ENCODE assay signal across 7 cellular contexts in the genomic region with DNA sequence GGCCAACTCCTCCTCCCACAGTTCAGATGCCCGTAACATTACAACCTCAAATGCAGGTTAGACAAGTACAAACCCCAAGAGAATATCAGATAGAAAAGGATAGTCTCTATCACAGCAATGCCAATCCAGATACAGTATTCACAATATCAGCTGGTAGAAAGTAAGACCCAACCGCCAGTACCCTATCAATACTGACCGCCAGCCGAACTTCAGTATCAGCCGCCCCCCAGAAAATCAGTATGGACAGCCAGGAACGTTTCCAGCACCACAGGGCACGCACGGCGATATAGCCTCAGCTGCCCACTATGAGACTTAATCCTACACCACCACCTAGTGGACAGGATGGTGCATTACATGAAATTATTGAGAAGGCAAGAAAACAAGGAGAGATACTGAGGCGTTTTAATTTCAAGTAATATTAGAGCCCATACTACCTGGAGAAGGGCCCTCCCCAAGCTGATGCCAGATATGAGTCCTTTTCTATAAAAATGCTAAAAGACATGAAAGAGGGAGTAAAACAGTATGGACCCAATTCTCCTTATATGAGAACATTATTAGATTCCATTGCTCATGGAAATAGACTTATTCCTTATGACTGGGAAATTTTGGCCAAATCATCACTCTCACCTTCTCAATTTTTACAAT. TPM values are rescaled to one million over a fixed set of nuclear protein-coding genes. Genes with fewer than 3 reads are reported as not detected.
DNase-seq lines count a peak whose midpoint lies in the region; ATAC-seq and TF ChIP-seq lines count a peak whose summit lies in the region.

No MANE protein-coding gene starts in this region.

- H3K27me3 Mint-ChIP-seq in activated naive CD4-positive, alpha-beta T cell treated with anti-CD3 and anti-CD28 coated beads, Interleukin-2, amount 10 ng/mL, durations not matched to agents 7 days and 5 days = peaks cover 23% of the 10 kb centered on the region

- H3K4me3 ChIP-seq in GM12865 (ENCODE audit: low read depth, low read length) = no peak overlapping the region

- ATAC-seq in HG03571 (IDR thresholded peaks at IDR 0.05; ENCODE audit: unreplicated experiment) = no peak

- DNase-seq in GM12865 (ENCODE audit: low read depth) = peak; percentile 81
- peak; percentile 77 for DNase-seq in NCI-H1105 (lab: John Stamatoyannopoulos, UW)
- peak; percentile 88 for DNase-seq in SK-N-DZ (ENCODE audit: low spot score)
- peak; percentile 66 for DNase-seq in activated naive CD4-positive, alpha-beta T cell treated with anti-CD3 and anti-CD28 coated beads, Interleukin-2, amount 10 ng/mL, durations not matched to agents 7 days and 5 days
- peak; percentile 48 for DNase-seq in glomerular endothelial cell (ENCODE audit: extremely low read depth, low read depth, low spot score)
- DNase-seq in posterior cingulate gyrus = peak in 8 of 10 donors; percentile 28 to 91 (median 49)

- H3K4me1 Mint-ChIP-seq in activated naive CD4-positive, alpha-beta T cell treated with anti-CD3 and anti-CD28 coated beads, Interleukin-2, amount 10 ng/mL, durations not matched to agents 7 days and 5 days = peaks cover 8% of the 10 kb centered on the region

- no peak overlapping the region for H3K27ac Mint-ChIP-seq in activated naive CD4-positive, alpha-beta T cell treated with anti-CD3 and anti-CD28 coated beads, Interleukin-2, amount 10 ng/mL, durations not matched to agents 7 days and 5 days

- CTCF ChIA-PET in activated naive CD4-positive, alpha-beta T cell treated with anti-CD3 and anti-CD28 coated beads, Interleukin-2, amount 10 ng/mL, durations not matched to agents 7 days and 5 days (lab: Charles Lee) = interaction anchor here (0.7 to 2.5 kb wide), 15 partner anchors 9 to 302 kb away, joined by 3 to 15 read pairs (median 4); partner anchors contain the start of gene EIF2S2

- H3K36me3 Mint-ChIP-seq in activated naive CD4-positive, alpha-beta T cell treated with anti-CD3 and anti-CD28 coated beads, Interleukin-2, amount 10 ng/mL, durations not matched to agents 7 days and 5 days = no peaks in the 10 kb centered on the region

- intact Hi-C loops in posterior cingulate gyrus (cut with DNase I) = loop anchor here (1.0 to 5.0 kb wide), 2 partner anchors 197 to 267 kb away; no protein-coding TSS in a partner anchor

- H3K9me3 Mint-ChIP-seq in activated naive CD4-positive, alpha-beta T cell treated with anti-CD3 and anti-CD28 coated beads, Interleukin-2, amount 10 ng/mL, durations not matched to agents 7 days and 5 days = no peaks in the 10 kb centered on the region

- peak; percentile 74 for TF ChIP-seq CTCF in GM12865 (IDR thresholded peaks at IDR 0.05; ENCODE audit: insufficient read depth, low read depth, low read length, missing control alignments)

- H3K4me3 Mint-ChIP-seq in activated naive CD4-positive, alpha-beta T cell treated with anti-CD3 and anti-CD28 coated beads, Interleukin-2, amount 10 ng/mL, durations not matched to agents 7 days and 5 days = no peak overlapping the region

RNA-seq across cellular contexts. Expression of gene EIF2S2, which starts 17.6 kb away (rescaled TPM):
- 142 and 152 TPM in 2 replicates for polyA plus RNA-seq in SK-N-DZ (2014; cell fraction: cytosol; rRNA removed)
- 80.7 and 85.4 TPM in 2 replicates for polyA plus RNA-seq in SK-N-DZ (2014; cell fraction: nucleus; rRNA removed)
- 74.9 and 80.2 TPM in 2 replicates for total RNA-seq in glomerular endothelial cell
